ENCODE assay signal across 8 cellular contexts in genomic region chr1:200302192-200302892, GRCh38.
DNase-seq lines count a peak whose midpoint lies in the region; TF ChIP-seq lines count a peak whose summit lies in the region.

No MANE protein-coding gene starts in this region.

- peak overlapping the region in 1 of 2 experiments; percentile 61 for H3K18ac ChIP-seq in mesenchymal stem cell (ENCODE audit: low read depth in 1 of 2, low read length in 2 of 2)

- WGBS in GM23248 (ENCODE audit: low coverage in 1 of 2, low lambda C conversion rate in 2 of 2, missing lambda C conversion rate in 2 of 2), 2 experiments: 1 to 2% methylated on average over 25 to 31 of the region's 36 CpGs
- WGBS in ectodermal cell, 2 experiments: 2% methylated on average over 35 to 36 of the region's 36 CpGs
- under 1% methylated on average over 34 of the region's 36 CpGs for WGBS in mesenchymal stem cell

- H3K27ac Mint-ChIP-seq in activated CD4-positive, alpha-beta memory T cell treated with anti-CD3 and anti-CD28 coated beads for 36 hours: no peak overlapping the region

- intact Hi-C loops in activated CD4-positive, alpha-beta memory T cell treated with anti-CD3 and anti-CD28 coated beads for 36 hours (cut with micrococcal nuclease): loop anchor here (5.0 to 10.0 kb wide), 3 partner anchors 150 to 618 kb away; no protein-coding TSS in a partner anchor

- H3K4me2 ChIP-seq in GM23248 (ENCODE audit: unreplicated experiment) (peak overlapping the region; percentile 87), MM.1S (ENCODE audit: low read depth, low read length) (peak overlapping the region; percentile 74), mesenchymal stem cell (ENCODE audit: low read length, poor library complexity, severe bottlenecking) (peak overlapping the region; percentile 82)

- CTCF ChIA-PET in GM10248 (lab: Yijun Ruan, JAX): interaction anchor here (1.1 to 2.8 kb wide), 8 partner anchors 12 to 186 kb away, joined by 3 to 11 read pairs (median 4); no protein-coding TSS in a partner anchor
- CTCF ChIA-PET in activated CD4-positive, alpha-beta memory T cell treated with anti-CD3 and anti-CD28 coated beads for 36 hours (lab: Charles Lee): interaction anchor here (0.6 to 1.4 kb wide), 7 partner anchors 19 to 578 kb away, joined by 3 to 6 read pairs (median 3); no protein-coding TSS in a partner anchor

- H3K27ac ChIP-seq in GM23248: no peak overlapping the region
- H3K27ac ChIP-seq in MM.1S (ENCODE audit: low read length): peak overlapping the region; percentile 5; the same call in 1 of the 2 replicates
- H3K27ac ChIP-seq in ectodermal cell (ENCODE audit: insufficient read depth, low read depth, low read length, poor library complexity, severe bottlenecking): no peak overlapping the region
- H3K27ac ChIP-seq in mesenchymal stem cell (ENCODE audit: low read length, poor library complexity, severe bottlenecking): no peak overlapping the region
- no peak overlapping the region for H3K27ac ChIP-seq in SJCRH30

- H3F3A ChIP-seq in GM23248 (ENCODE audit: insufficient read depth) (no peaks in the 10 kb centered on the region), MM.1S (ENCODE audit: insufficient read depth, low read length) (peaks cover 18% of the 10 kb centered on the region)

- H3K27me3 Mint-ChIP-seq in activated CD4-positive, alpha-beta memory T cell treated with anti-CD3 and anti-CD28 coated beads for 36 hours: peaks cover 5% of the 10 kb centered on the region

- no peak overlapping the region for H2BK5ac ChIP-seq in mesenchymal stem cell (ENCODE audit: low read depth, low read length, poor library complexity, severe bottlenecking)

- H4K20me1 ChIP-seq in GM23248 (ENCODE audit: insufficient read depth): no peaks in the 10 kb centered on the region
- no peaks in the 10 kb centered on the region for H4K20me1 ChIP-seq in MM.1S (ENCODE audit: insufficient read depth, low read length)

- peak overlapping the region; percentile 65 for H4K91ac ChIP-seq in mesenchymal stem cell (ENCODE audit: low read length)

- POLR2A ChIA-PET in GM10248 (lab: Yijun Ruan, JAX): no interaction called here
- POLR2A ChIA-PET in activated CD4-positive, alpha-beta memory T cell treated with anti-CD3 and anti-CD28 coated beads for 36 hours (lab: Charles Lee): no interaction called here

- H3K4me1 ChIP-seq in GM23248 (ENCODE audit: insufficient read depth): peaks cover 9% of the 10 kb centered on the region; the same call in 1 of the 2 replicates
- peaks cover 26% of the 10 kb centered on the region for H3K4me1 ChIP-seq in MM.1S (ENCODE audit: low read length)
- H3K4me1 ChIP-seq in ectodermal cell (ENCODE audit: control insufficient read depth, insufficient read depth, low read length): peaks cover 6% of the 10 kb centered on the region
- peaks cover 2% of the 10 kb centered on the region for H3K4me1 ChIP-seq in mesenchymal stem cell (ENCODE audit: control insufficient read depth, insufficient read depth, low read depth, low read length)
- H3K4me1 ChIP-seq in SJCRH30: no peaks in the 10 kb centered on the region

- H3K9me3 ChIP-seq in GM23248 (ENCODE audit: low read depth) (no peaks in the 10 kb centered on the region), MM.1S (replicated peaks; ENCODE audit: insufficient read depth, low read length) (no peaks in the 10 kb centered on the region), ectodermal cell (ENCODE audit: control insufficient read depth, low read length) (no peaks in the 10 kb centered on the region), mesenchymal stem cell (ENCODE audit: control insufficient read depth, low read length) (no peaks in the 10 kb centered on the region), SJCRH30 (replicated peaks) (no peaks in the 10 kb centered on the region)

- H3K9ac ChIP-seq in GM23248 (peak overlapping the region; percentile 72), MM.1S (ENCODE audit: low read length) (peak overlapping the region; percentile 50; the same call in 1 of the 2 replicates), mesenchymal stem cell (ENCODE audit: low read length) (peak overlapping the region; percentile 89)

- no peaks in the 10 kb centered on the region for H3K36me3 Mint-ChIP-seq in activated CD4-positive, alpha-beta memory T cell treated with anti-CD3 and anti-CD28 coated beads for 36 hours

- no peaks in the 10 kb centered on the region for H3K79me1 ChIP-seq in mesenchymal stem cell (replicated peaks; ENCODE audit: low read length, poor library complexity, severe bottlenecking)

- H3K4ac ChIP-seq in mesenchymal stem cell (ENCODE audit: low read depth in 1 of 2, low read length in 2 of 2): peak overlapping the region in 1 of 2 experiments; percentile 75

- H3K23ac ChIP-seq in mesenchymal stem cell (ENCODE audit: low read length in 2 of 2): peak overlapping the region in 1 of 2 experiments; percentile 50

- H2BK15ac ChIP-seq in mesenchymal stem cell (ENCODE audit: low read depth, poor library complexity, severe bottlenecking): peak overlapping the region; percentile 23

- H2BK12ac ChIP-seq in mesenchymal stem cell (ENCODE audit: low read length in 2 of 2): peak overlapping the region in 1 of 2 experiments; percentile 52

- H3K36me3 ChIP-seq in GM23248 (ENCODE audit: low read depth) (no peaks in the 10 kb centered on the region), MM.1S (replicated peaks; ENCODE audit: insufficient read depth, low read length) (no peaks in the 10 kb centered on the region), ectodermal cell (ENCODE audit: control insufficient read depth, insufficient read depth, low read length) (no peaks in the 10 kb centered on the region), mesenchymal stem cell (ENCODE audit: control insufficient read depth in 1 of 2, insufficient read depth in 2 of 2, low read depth in 1 of 2, low read length in 2 of 2) (no peaks in the 10 kb centered on the region), SJCRH30 (no peaks in the 10 kb centered on the region)

- peak; percentile 8 for TF ChIP-seq CTCF in GM10248 (IDR thresholded peaks at IDR 0.05; ENCODE audit: control extremely low read depth, extremely low read depth, low read depth, missing control alignments)
- TF ChIP-seq CTCF in MM.1S (IDR thresholded peaks at IDR 0.05; ENCODE audit: low read length): 0 out of 2 replicates have a peak, but pooled peaks have one; percentile 21

- no peaks in the 10 kb centered on the region for H3K9me2 ChIP-seq in GM23248 (ENCODE audit: insufficient read depth)
- H3K9me2 ChIP-seq in MM.1S (replicated peaks; ENCODE audit: insufficient read depth, low read length): no peaks in the 10 kb centered on the region

- H3K4me3 Mint-ChIP-seq in activated CD4-positive, alpha-beta memory T cell treated with anti-CD3 and anti-CD28 coated beads for 36 hours: peak overlapping the region; percentile 76

- no peak overlapping the region for H2BK120ac ChIP-seq in mesenchymal stem cell (ENCODE audit: low read depth, low read length)

- in situ Hi-C loops in GM23248 (cut with MboI): no loop called here

- H2AK5ac ChIP-seq in mesenchymal stem cell (ENCODE audit: low read length, severe bottlenecking): no peak overlapping the region

- peak overlapping the region; percentile 93 for H2AFZ ChIP-seq in GM23248
- peak overlapping the region; percentile 85 for H2AFZ ChIP-seq in MM.1S (ENCODE audit: low read length)
- H2AFZ ChIP-seq in mesenchymal stem cell (ENCODE audit: low read depth, low read length): no peak overlapping the region

- H3K27me3 ChIP-seq in GM23248 (replicated peaks; ENCODE audit: insufficient read depth) (no peaks in the 10 kb centered on the region), MM.1S (replicated peaks; ENCODE audit: insufficient read depth, low read length) (no peaks in the 10 kb centered on the region), ectodermal cell (ENCODE audit: control insufficient read depth, insufficient read depth, low read length, poor library complexity, severe bottlenecking) (peaks cover 44% of the 10 kb centered on the region), mesenchymal stem cell (ENCODE audit: control insufficient read depth in 1 of 2, insufficient read depth in 1 of 2, low read length in 2 of 2) (no peaks in the 10 kb centered on the region), SJCRH30 (no peaks in the 10 kb centered on the region)

- H3K4me1 Mint-ChIP-seq in activated CD4-positive, alpha-beta memory T cell treated with anti-CD3 and anti-CD28 coated beads for 36 hours (ENCODE audit: low read depth): peaks cover 14% of the 10 kb centered on the region

- H3K4me3 ChIP-seq in GM23248 (peak overlapping the region; percentile 90), MM.1S (ENCODE audit: low read length) (peak overlapping the region; percentile 67), ectodermal cell (ENCODE audit: insufficient read depth, low read depth, low read length) (peak overlapping the region; percentile 42), mesenchymal stem cell (ENCODE audit: insufficient read depth in 1 of 2, low read depth in 1 of 2, low read length in 2 of 2) (peak overlapping the region; percentile 67 to 95), SJCRH30 (no peak overlapping the region)

- H3K79me2 ChIP-seq in GM23248 (ENCODE audit: insufficient read depth) (no peaks in the 10 kb centered on the region), MM.1S (ENCODE audit: low read length) (no peaks in the 10 kb centered on the region)

- H4K8ac ChIP-seq in mesenchymal stem cell (ENCODE audit: low read length): peak overlapping the region; percentile 37

- peak; percentile 69 for DNase-seq in GM10248 (ENCODE audit: extremely low spot score)
- DNase-seq in GM23248: peak; percentile 70
- peak; percentile 88 for DNase-seq in MM.1S
- peak; percentile 67 for DNase-seq in activated CD4-positive, alpha-beta memory T cell treated with anti-CD3 and anti-CD28 coated beads for 36 hours
- peak; percentile 65 for DNase-seq in mesenchymal stem cell
- DNase-seq in stimulated activated CD8-positive, alpha-beta memory T cell treated with anti-CD3 and anti-CD28 coated beads, Interleukin-15, amount 100 ng/mL, for 24 hours (ENCODE audit: low read depth): peak; percentile 13
- DNase-seq in SJCRH30: no peak

- H3K14ac ChIP-seq in mesenchymal stem cell (ENCODE audit: low read length in 2 of 2): peak overlapping the region in 1 of 2 experiments; percentile 48

- no peaks in the 10 kb centered on the region for H3K9me3 Mint-ChIP-seq in activated CD4-positive, alpha-beta memory T cell treated with anti-CD3 and anti-CD28 coated beads for 36 hours

Comparison
In these comparisons a context has a peak if more than half of its experiments do, and no peak if none do; other contexts are left out.
1. DNase-seq: peak in GM10248 (single experiment), GM23248 (single experiment), MM.1S (single experiment), activated CD4-positive, alpha-beta memory T cell treated with anti-CD3 and anti-CD28 coated beads for 36 hours (single experiment), mesenchymal stem cell (single experiment) and stimulated activated CD8-positive, alpha-beta memory T cell treated with anti-CD3 and anti-CD28 coated beads, Interleukin-15, amount 100 ng/mL, for 24 hours (single experiment); none in SJCRH30 (0 of 2).
2. Peak in every context shown above with its lines, with median percentiles within 50 percentile points of each other: H3K4me2 ChIP-seq and H3K9ac ChIP-seq.